In the genomic region with DNA sequence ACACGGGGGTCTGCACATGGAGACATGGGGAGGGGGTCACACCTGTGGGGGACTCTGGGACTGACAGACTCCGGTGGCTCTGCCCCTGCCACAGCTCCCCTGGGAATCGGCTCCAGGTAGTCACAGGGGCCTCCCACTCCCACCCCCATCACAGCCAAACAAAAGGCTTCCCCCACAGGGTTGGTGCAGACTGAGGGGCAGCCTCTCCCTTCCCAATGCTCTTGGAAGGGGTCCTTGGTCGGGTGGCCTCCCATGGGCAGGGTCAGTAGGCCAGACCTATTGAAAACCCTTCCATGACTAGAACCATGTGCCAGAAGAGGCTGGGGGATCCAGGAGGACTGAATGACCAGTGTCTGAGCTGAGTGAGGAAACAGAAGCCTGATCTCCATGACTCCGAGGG, we compare ENCODE assay signal across 10 cellular contexts. TPM values are rescaled to one million over a fixed set of nuclear protein-coding genes. Genes with fewer than 3 reads are reported as not detected.
A peak's percentile ranks its signal among the peaks of the same experiment; 100 is the strongest.
DNase-seq lines count a peak whose midpoint lies in the region; ATAC-seq and TF ChIP-seq lines count a peak whose summit lies in the region.
"Had no signal": no experiment of that assay in that cellular context is flagged by ENCODE, and none has a peak within 500 bp of the region (broad histone marks: within the 10 kb centered on the region; RNA-seq: fewer than 3 reads in every experiment).

No MANE protein-coding gene starts in this region.

- peaks cover 4% of the 10 kb centered on the region for H3K27me3 Mint-ChIP-seq in activated naive CD4-positive, alpha-beta T cell treated with anti-CD3 and anti-CD28 coated beads, Interleukin-2, amount 10 ng/mL, durations not matched to agents 7 days and 5 days
- peaks cover 7% of the 10 kb centered on the region for H3K27me3 Mint-ChIP-seq in endothelial cell (ENCODE audit: unreplicated experiment)

- peak overlapping the region; percentile 91 for H3K27ac Mint-ChIP-seq in activated naive CD4-positive, alpha-beta T cell treated with anti-CD3 and anti-CD28 coated beads, Interleukin-2, amount 10 ng/mL, durations not matched to agents 7 days and 5 days
- H3K27ac Mint-ChIP-seq in endothelial cell (ENCODE audit: unreplicated experiment) = no peak overlapping the region

- H3K36me3 ChIP-seq in tibial nerve = peaks cover 0 to 20% (median 0%) of the 10 kb centered on the region in 3 donors

- peaks cover 11 to 78% (median 65%) of the 10 kb centered on the region in 4 donors for H3K4me1 ChIP-seq in tibial nerve

- DNase-seq in activated naive CD4-positive, alpha-beta T cell treated with anti-CD3 and anti-CD28 coated beads, Interleukin-2, amount 10 ng/mL, durations not matched to agents 7 days and 5 days = no peak
- no peak for DNase-seq in activated naive CD4-positive, alpha-beta T cell (lab: John Stamatoyannopoulos, UW)
- DNase-seq in mesenteric fat pad (ENCODE audit: low spot score) = peak; percentile 77
- no peak for DNase-seq in tibial nerve (ENCODE audit: low spot score in 2 of 2)
- no peak for DNase-seq in endothelial cell (ENCODE audit: low spot score)
- no peak for DNase-seq in cerebellar nuclear complex (lab: John Stamatoyannopoulos, UW)
- DNase-seq: kidney, NCI-H446 had no signal

- ATAC-seq in GM18867 (IDR thresholded peaks at IDR 0.05; ENCODE audit: unreplicated experiment) = no peak

- H3K27me3 ChIP-seq in tibial nerve = no peaks in the 10 kb centered on the region

- no peaks in the 10 kb centered on the region for H3K9me3 ChIP-seq in tibial nerve

- H3K4me3 ChIP-seq in tibial nerve = no peak overlapping the region

- no peak for TF ChIP-seq EP300 in tibial nerve (IDR thresholded peaks at IDR 0.05)

- TF ChIP-seq CTCF in tibial nerve (IDR thresholded peaks at IDR 0.05) (no peak), endothelial cell (IDR thresholded peaks at IDR 0.05; ENCODE audit: unreplicated experiment) (no peak)

- 71 to 75% methylated on average over 5 of the region's 5 CpGs for WGBS in tibial nerve, 2 donors

- H3K27ac ChIP-seq in angular gyrus (ENCODE audit: low read depth, low read length) = peak overlapping the region; percentile 71
- H3K27ac ChIP-seq in tibial nerve = peak overlapping the region in 3 of 4 donors; percentile 63 to 99 (median 75)

- no peaks in the 10 kb centered on the region for H3K9me3 Mint-ChIP-seq in activated naive CD4-positive, alpha-beta T cell treated with anti-CD3 and anti-CD28 coated beads, Interleukin-2, amount 10 ng/mL, durations not matched to agents 7 days and 5 days
- no peaks in the 10 kb centered on the region for H3K9me3 Mint-ChIP-seq in endothelial cell (ENCODE audit: unreplicated experiment)

- peaks cover 2% of the 10 kb centered on the region for H3K36me3 Mint-ChIP-seq in activated naive CD4-positive, alpha-beta T cell treated with anti-CD3 and anti-CD28 coated beads, Interleukin-2, amount 10 ng/mL, durations not matched to agents 7 days and 5 days
- peaks cover 21% of the 10 kb centered on the region for H3K36me3 Mint-ChIP-seq in endothelial cell (ENCODE audit: low read depth, unreplicated experiment)

- H3K4me3 Mint-ChIP-seq in activated naive CD4-positive, alpha-beta T cell treated with anti-CD3 and anti-CD28 coated beads, Interleukin-2, amount 10 ng/mL, durations not matched to agents 7 days and 5 days = peak overlapping the region; percentile 51
- no peak overlapping the region for H3K4me3 Mint-ChIP-seq in endothelial cell (ENCODE audit: unreplicated experiment)

- TF ChIP-seq POLR2A in tibial nerve (IDR thresholded peaks at IDR 0.05) = no peak

- CTCF ChIA-PET in activated naive CD4-positive, alpha-beta T cell treated with anti-CD3 and anti-CD28 coated beads, Interleukin-2, amount 10 ng/mL, durations not matched to agents 7 days and 5 days (lab: Charles Lee) = interaction anchor here (1.0 to 6.3 kb wide), 5 partner anchors 31 to 87 kb away, joined by 3 to 39 read pairs (median 6); a partner anchor contains a TSS

- H3K4me1 Mint-ChIP-seq in activated naive CD4-positive, alpha-beta T cell treated with anti-CD3 and anti-CD28 coated beads, Interleukin-2, amount 10 ng/mL, durations not matched to agents 7 days and 5 days = peaks cover 97% of the 10 kb centered on the region
- H3K4me1 Mint-ChIP-seq in endothelial cell (ENCODE audit: unreplicated experiment) = peaks cover 74% of the 10 kb centered on the region

RNA-seq across cellular contexts. Expression of a gene that starts 28.7 kb away (rescaled TPM):
- total RNA-seq in mesenteric fat pad (58.3 TPM), tibial nerve (10 to 100 TPM; 42.3 to 81.8 (median 64.7) TPM), endothelial cell (ENCODE audit: unreplicated experiment) (13.1 TPM)

RNA-seq across cellular contexts. Expression of a gene that starts 31.1 kb away (rescaled TPM):
- total RNA-seq in mesenteric fat pad (41.6 TPM), tibial nerve (10 to 100 TPM; 31.8 to 75.4 (median 35.6) TPM), endothelial cell (ENCODE audit: unreplicated experiment) (38.0 TPM)

RNA-seq across cellular contexts. Expression of a gene that starts 45.0 kb away (rescaled TPM):
- total RNA-seq in mesenteric fat pad (6.4 TPM), tibial nerve (1 to 10 TPM in 3 of 4 donors, not detected in 1; 2.0 to 5.1 (median 2.1) TPM), endothelial cell (ENCODE audit: unreplicated experiment) (8.3 TPM)

RNA-seq across cellular contexts. Expression of a gene that starts 58.0 kb away (rescaled TPM):
- 1.00 TPM for total RNA-seq in mesenteric fat pad
- total RNA-seq in tibial nerve = not detected
- 2.1 TPM for total RNA-seq in endothelial cell (ENCODE audit: unreplicated experiment)
